13 cellular contexts compared by ENCODE assay signal in the genomic region with DNA sequence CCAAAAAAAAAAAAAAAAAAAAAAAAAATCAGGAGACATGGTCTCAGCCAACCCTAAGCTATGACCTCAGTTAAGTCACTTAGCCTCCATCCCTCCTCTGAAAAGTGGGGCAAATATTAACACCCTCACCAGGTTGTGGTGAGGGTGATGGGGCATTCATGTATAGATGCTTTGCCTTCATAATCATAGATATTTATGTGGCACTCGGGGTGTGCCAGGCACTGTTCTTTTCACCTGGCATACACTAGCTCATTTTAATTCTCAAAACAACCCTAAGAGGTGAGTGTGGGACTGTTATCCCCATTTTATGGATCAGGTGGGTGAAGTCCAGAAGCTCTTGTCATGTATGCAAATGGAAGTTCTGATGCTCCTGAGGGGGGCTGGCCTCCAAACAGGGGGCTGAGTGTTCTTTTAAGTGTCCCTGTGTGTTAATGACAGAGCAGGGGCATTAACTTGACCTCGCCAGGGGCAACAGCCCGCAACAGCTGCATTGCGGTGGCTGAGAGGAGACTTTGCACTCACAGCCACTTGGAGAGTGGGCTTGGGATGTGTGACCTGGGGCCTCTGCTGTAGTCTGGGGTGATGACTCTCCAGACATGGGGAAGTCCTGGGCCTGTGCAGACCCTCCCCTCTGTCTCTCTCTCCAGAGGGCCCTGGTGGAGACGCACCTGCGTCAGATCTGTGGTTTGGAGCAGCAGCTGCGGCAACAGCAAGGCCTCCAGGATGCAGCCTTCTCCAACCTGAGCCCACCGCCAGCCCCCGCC. TPM values are rescaled to one million over a fixed set of nuclear protein-coding genes. Genes with fewer than 3 reads are reported as not detected.
DNase-seq lines count a peak whose midpoint lies in the region; ATAC-seq and TF ChIP-seq lines count a peak whose summit lies in the region.
"Had no signal": no experiment of that assay in that cellular context is flagged by ENCODE, and none has a peak within 500 bp of the region (broad histone marks: within the 10 kb centered on the region; RNA-seq: fewer than 3 reads in every experiment).

No MANE protein-coding gene starts in this region.

- H3K27me3 ChIP-seq in CD4-positive, alpha-beta T cell (ENCODE audit: control insufficient read depth, insufficient read depth, low read length), result no peaks in the 10 kb centered on the region
- H3K27me3 ChIP-seq: foreskin keratinocyte, thyroid gland had no signal

- H3K4me1 Mint-ChIP-seq in activated CD4-positive, alpha-beta memory T cell treated with anti-CD3 and anti-CD28 coated beads for 36 hours (ENCODE audit: low read depth), result peaks cover 56% of the 10 kb centered on the region
- peaks cover 59% of the 10 kb centered on the region for H3K4me1 Mint-ChIP-seq in activated CD4-positive, alpha-beta memory T cell treated with anti-CD3 and anti-CD28 coated beads, Interleukin-2, amount 10 ng/mL, durations not matched to agents 7 days and 5 days
- peaks cover 42% of the 10 kb centered on the region for H3K4me1 Mint-ChIP-seq in CD4-positive, alpha-beta T cell (ENCODE audit: low read depth)
- H3K4me1 Mint-ChIP-seq in activated naive CD8-positive, alpha-beta T cell (ENCODE audit: low read depth), result peaks cover 59% of the 10 kb centered on the region
- peaks cover 35% of the 10 kb centered on the region for H3K4me1 Mint-ChIP-seq in nephron

- CTCF ChIA-PET in activated CD4-positive, alpha-beta memory T cell treated with anti-CD3 and anti-CD28 coated beads for 36 hours (lab: Charles Lee), result interaction anchor here (0.6 to 6.8 kb wide), 20 partner anchors 9 to 104 kb away, joined by 3 to 175 read pairs (median 8); partner anchors contain the start of gene TBX21
- CTCF ChIA-PET in activated CD4-positive, alpha-beta memory T cell treated with anti-CD3 and anti-CD28 coated beads, Interleukin-2, amount 10 ng/mL, durations not matched to agents 7 days and 5 days (lab: Charles Lee), result interaction anchor here (0.5 to 7.6 kb wide), 19 partner anchors 9 to 193 kb away, joined by 3 to 135 read pairs (median 6); partner anchors contain the start of genes KPNB1 and TBX21
- CTCF ChIA-PET in CD4-positive, alpha-beta T cell (lab: Charles Lee), result interaction anchor here (0.6 to 1.3 kb wide), 6 partner anchors 20 to 1716 kb away, joined by 3 to 11 read pairs (median 4); partner anchors contain the start of genes PHB1 and TBX21

- no peak overlapping the region for H3K27ac ChIP-seq in CD4-positive, alpha-beta T cell (ENCODE audit: low read depth, low read length)
- H3K27ac ChIP-seq: foreskin keratinocyte, thyroid gland had no signal

- TF ChIP-seq CTCF in CD4-positive, alpha-beta T cell (IDR thresholded peaks at IDR 0.05), result no peak
- no peak for TF ChIP-seq CTCF in nephron (IDR thresholded peaks at IDR 0.05; ENCODE audit: unreplicated experiment in 3 of 3)

- H3K36me3 Mint-ChIP-seq in activated CD4-positive, alpha-beta memory T cell treated with anti-CD3 and anti-CD28 coated beads for 36 hours, result peaks cover 7% of the 10 kb centered on the region
- no peaks in the 10 kb centered on the region for H3K36me3 Mint-ChIP-seq in activated CD4-positive, alpha-beta memory T cell treated with anti-CD3 and anti-CD28 coated beads, Interleukin-2, amount 10 ng/mL, durations not matched to agents 7 days and 5 days (ENCODE audit: low read depth)
- H3K36me3 Mint-ChIP-seq in CD4-positive, alpha-beta T cell (ENCODE audit: low read depth), result no peaks in the 10 kb centered on the region
- H3K36me3 Mint-ChIP-seq in activated naive CD8-positive, alpha-beta T cell, result peaks cover 6% of the 10 kb centered on the region
- peaks cover 18% of the 10 kb centered on the region for H3K36me3 Mint-ChIP-seq in nephron (ENCODE audit: low read depth)

- intact Hi-C loops in activated CD4-positive, alpha-beta memory T cell treated with anti-CD3 and anti-CD28 coated beads for 36 hours (cut with micrococcal nuclease), result loop anchor here (5.0 kb wide), 2 partner anchors 36 to 104 kb away; no protein-coding TSS in a partner anchor
- intact Hi-C loops in CD4-positive, alpha-beta T cell (cut with DNase I, micrococcal nuclease), result loop anchor here (2.0 to 5.0 kb wide), 2 partner anchors 104 to 105 kb away; no protein-coding TSS in a partner anchor

- no peaks in the 10 kb centered on the region for H3K9me3 Mint-ChIP-seq in activated CD4-positive, alpha-beta memory T cell treated with anti-CD3 and anti-CD28 coated beads for 36 hours
- no peaks in the 10 kb centered on the region for H3K9me3 Mint-ChIP-seq in activated CD4-positive, alpha-beta memory T cell treated with anti-CD3 and anti-CD28 coated beads, Interleukin-2, amount 10 ng/mL, durations not matched to agents 7 days and 5 days
- H3K9me3 Mint-ChIP-seq in CD4-positive, alpha-beta T cell, result no peaks in the 10 kb centered on the region
- no peaks in the 10 kb centered on the region for H3K9me3 Mint-ChIP-seq in activated naive CD8-positive, alpha-beta T cell (ENCODE audit: low read depth)
- H3K9me3 Mint-ChIP-seq in nephron, result no peaks in the 10 kb centered on the region
- H3K9me3 Mint-ChIP-seq: stimulated activated naive CD8-positive, alpha-beta T cell treated with anti-CD3 and anti-CD28 coated beads, Interleukin-15, Interleukin-2, amounts not matched to agents 100 ng/mL and 50 ng/mL, for 24 hours had no signal

- H3K27me3 Mint-ChIP-seq in activated CD4-positive, alpha-beta memory T cell treated with anti-CD3 and anti-CD28 coated beads for 36 hours, result no peaks in the 10 kb centered on the region
- H3K27me3 Mint-ChIP-seq in activated CD4-positive, alpha-beta memory T cell treated with anti-CD3 and anti-CD28 coated beads, Interleukin-2, amount 10 ng/mL, durations not matched to agents 7 days and 5 days, result peaks cover 4% of the 10 kb centered on the region
- H3K27me3 Mint-ChIP-seq in CD4-positive, alpha-beta T cell, result no peaks in the 10 kb centered on the region
- H3K27me3 Mint-ChIP-seq in activated naive CD8-positive, alpha-beta T cell, result no peaks in the 10 kb centered on the region
- no peaks in the 10 kb centered on the region for H3K27me3 Mint-ChIP-seq in nephron (ENCODE audit: low read depth)
- H3K27me3 Mint-ChIP-seq: activated CD4-positive, alpha-beta T cell treated with anti-CD3 and anti-CD28 coated beads for 36 hours; stimulated activated naive CD8-positive, alpha-beta T cell treated with anti-CD3 and anti-CD28 coated beads, Interleukin-15, Interleukin-2, amounts not matched to agents 100 ng/mL and 50 ng/mL, for 24 hours had no signal

- POLR2A ChIA-PET in activated CD4-positive, alpha-beta memory T cell treated with anti-CD3 and anti-CD28 coated beads for 36 hours (lab: Charles Lee), result interaction anchor here (1.1 to 11.0 kb wide), 3 partner anchors 8 to 44 kb away, joined by 3 to 111 read pairs (median 6); no protein-coding TSS in a partner anchor
- POLR2A ChIA-PET in activated CD4-positive, alpha-beta memory T cell treated with anti-CD3 and anti-CD28 coated beads, Interleukin-2, amount 10 ng/mL, durations not matched to agents 7 days and 5 days (lab: Charles Lee), result interaction anchor here (1.0 to 22.2 kb wide), 6 partner anchors 10 to 35 kb away, joined by 3 to 463 read pairs (median 7); partner anchors contain the start of gene TBX21
- POLR2A ChIA-PET in CD4-positive, alpha-beta T cell (lab: Charles Lee), result interaction anchor here (1.2 to 2.0 kb wide), 2 partner anchors 20 to 34 kb away, joined by 4 to 5 read pairs; partner anchors contain the start of gene TBX21

- no peak overlapping the region for H3K4me3 Mint-ChIP-seq in activated CD4-positive, alpha-beta memory T cell treated with anti-CD3 and anti-CD28 coated beads for 36 hours
- H3K4me3 Mint-ChIP-seq in activated CD4-positive, alpha-beta memory T cell treated with anti-CD3 and anti-CD28 coated beads, Interleukin-2, amount 10 ng/mL, durations not matched to agents 7 days and 5 days, result no peak overlapping the region
- peak overlapping the region; percentile 11 for H3K4me3 Mint-ChIP-seq in CD4-positive, alpha-beta T cell
- peak overlapping the region; percentile 65 for H3K4me3 Mint-ChIP-seq in activated naive CD8-positive, alpha-beta T cell
- peak overlapping the region; percentile 34 to 42 (median 38) for H3K4me3 Mint-ChIP-seq in nephron
- H3K4me3 Mint-ChIP-seq: stimulated activated naive CD8-positive, alpha-beta T cell treated with anti-CD3 and anti-CD28 coated beads, Interleukin-15, Interleukin-2, amounts not matched to agents 100 ng/mL and 50 ng/mL, for 24 hours had no signal

- peak overlapping the region; percentile 50 for H3K27ac Mint-ChIP-seq in activated CD4-positive, alpha-beta memory T cell treated with anti-CD3 and anti-CD28 coated beads for 36 hours
- no peak overlapping the region for H3K27ac Mint-ChIP-seq in activated CD4-positive, alpha-beta memory T cell treated with anti-CD3 and anti-CD28 coated beads, Interleukin-2, amount 10 ng/mL, durations not matched to agents 7 days and 5 days
- no peak overlapping the region for H3K27ac Mint-ChIP-seq in CD4-positive, alpha-beta T cell
- H3K27ac Mint-ChIP-seq in activated naive CD8-positive, alpha-beta T cell, result peak overlapping the region; percentile 82
- no peak overlapping the region for H3K27ac Mint-ChIP-seq in nephron

- H3K9me3 ChIP-seq in CD4-positive, alpha-beta T cell (ENCODE audit: control insufficient read depth, low read length), result no peaks in the 10 kb centered on the region
- H3K9me3 ChIP-seq: thyroid gland had no signal

- peak; percentile 6 for DNase-seq in activated CD4-positive, alpha-beta memory T cell treated with anti-CD3 and anti-CD28 coated beads for 36 hours
- DNase-seq in activated CD4-positive, alpha-beta memory T cell treated with anti-CD3 and anti-CD28 coated beads, Interleukin-2, amount 10 ng/mL, durations not matched to agents 7 days and 5 days, result no peak
- no peak for DNase-seq in CD4-positive, alpha-beta T cell
- no peak for DNase-seq in OCI-M2 (lab: John Stamatoyannopoulos, UW; ENCODE audit: unreplicated experiment)
- DNase-seq: foreskin keratinocyte, NCI-H1048 had no signal

- no peak for ATAC-seq in CD4-positive, alpha-beta T cell (ENCODE audit: poor library complexity)
- ATAC-seq in GM18498 (IDR thresholded peaks at IDR 0.05; ENCODE audit: unreplicated experiment) (no peak), HG02970 (IDR thresholded peaks at IDR 0.05; ENCODE audit: low FRiP score, unreplicated experiment) (no peak)

RNA-seq across cellular contexts. Expression of gene TBKBP1, which starts 4.2 kb away (rescaled TPM):
- 10 to 100 TPM; 11.3 to 13.0 TPM for total RNA-seq in activated CD4-positive, alpha-beta memory T cell treated with anti-CD3 and anti-CD28 coated beads for 36 hours
- total RNA-seq in activated CD4-positive, alpha-beta memory T cell treated with anti-CD3 and anti-CD28 coated beads, Interleukin-2, amount 10 ng/mL, durations not matched to agents 7 days and 5 days, result 1 to 10 TPM; 7.0 TPM
- 1 to 10 TPM; 2.4 to 3.0 TPM for total RNA-seq in CD4-positive, alpha-beta T cell

RNA-seq across cellular contexts. Expression of gene TBX21, which starts 34.9 kb away (rescaled TPM):
- total RNA-seq in activated CD4-positive, alpha-beta memory T cell treated with anti-CD3 and anti-CD28 coated beads for 36 hours, result 10 to 100 TPM; 57.7 to 58.2 TPM
- total RNA-seq in activated CD4-positive, alpha-beta memory T cell treated with anti-CD3 and anti-CD28 coated beads, Interleukin-2, amount 10 ng/mL, durations not matched to agents 7 days and 5 days, result 10 to 100 TPM; 58.3 to 61.1 TPM
- total RNA-seq in CD4-positive, alpha-beta T cell, result 10 to 100 TPM; 10.6 to 12.3 TPM
- total RNA-seq: foreskin keratinocyte had no signal

RNA-seq across cellular contexts. Expression of gene KPNB1, which starts 48.4 kb away (rescaled TPM):
- total RNA-seq in activated CD4-positive, alpha-beta memory T cell treated with anti-CD3 and anti-CD28 coated beads for 36 hours, result 100 to 1,000 TPM; 475 to 488 TPM
- 100 to 1,000 TPM; 329 to 334 TPM for total RNA-seq in activated CD4-positive, alpha-beta memory T cell treated with anti-CD3 and anti-CD28 coated beads, Interleukin-2, amount 10 ng/mL, durations not matched to agents 7 days and 5 days
- 100 to 1,000 TPM; 145 to 151 TPM for total RNA-seq in CD4-positive, alpha-beta T cell

Comparison
In these comparisons a context has a peak if more than half of its experiments do, and no peak if none do; other contexts are left out.
1. H3K27ac Mint-ChIP-seq: peak in activated CD4-positive, alpha-beta memory T cell treated with anti-CD3 and anti-CD28 coated beads for 36 hours (single experiment) and activated naive CD8-positive, alpha-beta T cell (single experiment); none in activated CD4-positive, alpha-beta memory T cell treated with anti-CD3 and anti-CD28 coated beads, Interleukin-2, amount 10 ng/mL, durations not matched to agents 7 days and 5 days (single experiment), CD4-positive, alpha-beta T cell (single experiment) and nephron (0 of 3).
2. H3K4me3 Mint-ChIP-seq: peak in CD4-positive, alpha-beta T cell (single experiment), activated naive CD8-positive, alpha-beta T cell (single experiment) and nephron (3 of 3); none in activated CD4-positive, alpha-beta memory T cell treated with anti-CD3 and anti-CD28 coated beads for 36 hours (single experiment) and activated CD4-positive, alpha-beta memory T cell treated with anti-CD3 and anti-CD28 coated beads, Interleukin-2, amount 10 ng/mL, durations not matched to agents 7 days and 5 days (single experiment).
3. RNA of gene TBX21, which starts 34.9 kb away (total RNA-seq): 58.3 to 61.1 TPM in activated CD4-positive, alpha-beta memory T cell treated with anti-CD3 and anti-CD28 coated beads, Interleukin-2, amount 10 ng/mL, durations not matched to agents 7 days and 5 days and 57.7 to 58.2 TPM in activated CD4-positive, alpha-beta memory T cell treated with anti-CD3 and anti-CD28 coated beads for 36 hours; 10.6 to 12.3 TPM in CD4-positive, alpha-beta T cell; every median in the first group is over 4 times any median in the second.